Comparison of ENCODE assay signal across 1 cellular context in the genomic region with DNA sequence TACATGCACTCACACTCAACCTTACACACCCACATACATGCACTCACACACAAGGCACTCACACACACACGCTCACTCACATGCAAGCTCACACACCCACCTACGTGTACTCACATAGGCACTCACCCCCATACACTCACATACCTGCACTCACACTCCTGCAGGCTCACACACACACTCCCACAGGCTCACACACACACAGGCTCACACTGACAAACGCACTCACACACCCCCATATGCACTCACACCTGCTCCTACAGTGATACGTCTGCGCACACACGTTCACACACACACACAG.
TF ChIP-seq lines count a peak whose summit lies in the region.

No MANE protein-coding gene starts in this region.

TF ChIP-seq in H1, 55 proteins besides CTCF, POLR2A, EP300 and RAD21 (continued from another document):
- TF ChIP-seq EGR1 (IDR thresholded peaks at IDR 0.05; ENCODE audit: borderline replicate concordance, low read depth, low read length) (no peak), TAF1 (IDR thresholded peaks at IDR 0.05; ENCODE audit: low read depth, low read length) (no peak), CHD1 (IDR thresholded peaks at IDR 0.05; ENCODE audit: low read depth, low read length) (no peak), BACH1 (IDR thresholded peaks at IDR 0.05; ENCODE audit: low read length) (no peak), CTBP2 (IDR thresholded peaks at IDR 0.05; ENCODE audit: borderline replicate concordance, insufficient read depth, insufficient read length, low read length) (no peak), RNF2 (IDR thresholded peaks at IDR 0.05; ENCODE audit: borderline replicate concordance, low read depth, low read length, missing control alignments, poor library complexity, severe bottlenecking) (no peak), EZH2 (IDR thresholded peaks at IDR 0.05; ENCODE audit: low read depth, low read length, severe bottlenecking) (no peak), RFX5 (IDR thresholded peaks at IDR 0.05; ENCODE audit: borderline replicate concordance, low read depth, low read length) (no peak), GABPA (IDR thresholded peaks at IDR 0.05; ENCODE audit: borderline replicate concordance, insufficient read depth, low read length) (no peak), YY1 (IDR thresholded peaks at IDR 0.05; ENCODE audit: low read depth, low read length) (no peak), MAFK (IDR thresholded peaks at IDR 0.05; ENCODE audit: low read depth, low read length) (no peak), SIX5 (IDR thresholded peaks at IDR 0.05; ENCODE audit: low read depth, low read length) (no peak)
TF ChIP-seq in H1: peak in this region for 0.
